Comparison of ENCODE assay signal across 18 cellular contexts in genomic region chr9:105062222-105062850, GRCh38.
DNase-seq lines count a peak whose midpoint lies in the region; ATAC-seq, FAIRE-seq and TF ChIP-seq lines count a peak whose summit lies in the region.
"Had no signal": no experiment of that assay in that cellular context is flagged by ENCODE, and none has a peak within 500 bp of the region (broad histone marks: within the 10 kb centered on the region; RNA-seq: fewer than 3 reads in every experiment).

No MANE protein-coding gene starts in this region.

- H3K36me3 ChIP-seq in keratinocyte (ENCODE audit: control insufficient read depth in 2 of 2, extremely low read depth in 1 of 2, insufficient read depth in 2 of 2, low read length in 2 of 2) (no peaks in the 10 kb centered on the region), thyroid gland (no peaks in the 10 kb centered on the region)
- H3K36me3 ChIP-seq: ovary, upper lobe of left lung had no signal

- peak overlapping the region; percentile 15 for H3K27ac Mint-ChIP-seq in activated CD4-positive, alpha-beta T cell treated with anti-CD3 and anti-CD28 coated beads for 36 hours

- intact Hi-C loops in activated CD4-positive, alpha-beta T cell treated with anti-CD3 and anti-CD28 coated beads for 36 hours (cut with DNase I, micrococcal nuclease) = loop anchor here in 1 of 2 experiments (5.0 kb wide), 1 partner anchor 65 kb away; no protein-coding TSS in a partner anchor
- intact Hi-C loops in thyroid gland (cut with DNase I) (loop anchor here (10.0 kb wide), 1 partner anchor 68 kb away; no protein-coding TSS in a partner anchor), posterior cingulate gyrus (cut with DNase I) (loop anchor here (10.0 kb wide), 1 partner anchor 182 kb away; the partner anchor contains the start of gene SLC44A1)

- POLR2A ChIA-PET in activated CD4-positive, alpha-beta T cell treated with anti-CD3 and anti-CD28 coated beads for 36 hours (lab: Charles Lee) = no interaction called here

- TF ChIP-seq CTCF in keratinocyte (optimal IDR thresholded peaks at IDR 0.05 in 1 of 3, IDR thresholded peaks at IDR 0.05 in 1 of 3, conservative IDR thresholded peaks at IDR 0.05 in 1 of 3; ENCODE audit: extremely low read depth in 1 of 3, insufficient read depth in 2 of 3, low read length in 3 of 3) (no peak), thyroid gland (IDR thresholded peaks at IDR 0.05) (no peak)

- no peaks in the 10 kb centered on the region for H3K9me1 ChIP-seq in keratinocyte (ENCODE audit: control insufficient read depth, extremely low read depth, insufficient read depth, low read length)

- H3K36me3 Mint-ChIP-seq in activated CD4-positive, alpha-beta T cell treated with anti-CD3 and anti-CD28 coated beads for 36 hours (ENCODE audit: low read depth) = no peaks in the 10 kb centered on the region

- H3K27me3 ChIP-seq in keratinocyte (ENCODE audit: control insufficient read depth, extremely low read depth, insufficient read depth, low read length) = no peaks in the 10 kb centered on the region
- H3K27me3 ChIP-seq in thyroid gland = no peaks in the 10 kb centered on the region
- H3K27me3 ChIP-seq: ovary, upper lobe of left lung had no signal

- no peak overlapping the region for H3K9ac ChIP-seq in keratinocyte (ENCODE audit: control insufficient read depth, extremely low read depth, insufficient read depth, low read length)

- peaks cover 16% of the 10 kb centered on the region for H3K4me1 Mint-ChIP-seq in activated CD4-positive, alpha-beta T cell treated with anti-CD3 and anti-CD28 coated beads for 36 hours

- H4K20me1 ChIP-seq in keratinocyte (ENCODE audit: control insufficient read depth, extremely low read depth, insufficient read depth, low read length) = no peaks in the 10 kb centered on the region

- dilution Hi-C loops in keratinocyte (cut with MboI; ENCODE audit: extremely low pct_ligation_motif_present, low sequenced_read_pairs) = no loop called here

- H3K4me3 ChIP-seq in keratinocyte (ENCODE audit: control insufficient read depth in 2 of 3, extremely low read depth in 1 of 3, insufficient read depth in 2 of 3, low read depth in 1 of 3, low read length in 3 of 3) (no peak overlapping the region), thyroid gland (replicated peaks in 1 of 3) (no peak overlapping the region)
- H3K4me3 ChIP-seq: coronary artery, K562, ovary, upper lobe of left lung had no signal

- no peaks in the 10 kb centered on the region for H3K9me3 ChIP-seq in keratinocyte (ENCODE audit: control insufficient read depth, low read depth, low read length)
- no peaks in the 10 kb centered on the region for H3K9me3 ChIP-seq in thyroid gland
- H3K9me3 ChIP-seq: ovary, upper lobe of left lung had no signal

- H3K9me3 Mint-ChIP-seq in activated CD4-positive, alpha-beta T cell treated with anti-CD3 and anti-CD28 coated beads for 36 hours (ENCODE audit: low read depth) = peaks cover 3% of the 10 kb centered on the region

- no peak overlapping the region for H3K4me2 ChIP-seq in keratinocyte (ENCODE audit: control insufficient read depth, extremely low read depth, insufficient read depth, low read depth, low read length)

- WGBS in thyroid gland, 2 donors = 73 to 75% methylated on average over 6 to 7 of the region's 7 CpGs

- no peak for TF ChIP-seq POLR2A in thyroid gland (IDR thresholded peaks at IDR 0.05)

- no peak for ATAC-seq in activated CD4-positive, alpha-beta T cell treated with anti-CD3 and anti-CD28 coated beads for 36 hours
- ATAC-seq in GM21825 (IDR thresholded peaks at IDR 0.05; ENCODE audit: unreplicated experiment) = no peak
- ATAC-seq: K562 had no signal

- H3K79me2 ChIP-seq in keratinocyte (ENCODE audit: control insufficient read depth, insufficient read depth, low read length) = no peaks in the 10 kb centered on the region

- H3K4me1 ChIP-seq in keratinocyte (ENCODE audit: control insufficient read depth, extremely low read depth, insufficient read depth, low read length) (peaks cover 30% of the 10 kb centered on the region), thyroid gland (peaks cover 16 to 40% of the 10 kb centered on the region in 2 donors)

- no peak overlapping the region for H2AFZ ChIP-seq in keratinocyte (ENCODE audit: control insufficient read depth, low read length)

- no peaks in the 10 kb centered on the region for H3K27me3 Mint-ChIP-seq in activated CD4-positive, alpha-beta T cell treated with anti-CD3 and anti-CD28 coated beads for 36 hours

- CTCF ChIA-PET in activated CD4-positive, alpha-beta T cell treated with anti-CD3 and anti-CD28 coated beads for 36 hours (lab: Charles Lee) = interaction anchor here (0.6 kb wide), 1 partner anchor 87 kb away, joined by 4 read pairs; no protein-coding TSS in a partner anchor

- no peak for DNase-seq in activated CD4-positive, alpha-beta T cell treated with anti-CD3 and anti-CD28 coated beads for 36 hours
- DNase-seq in activated CD4-positive, alpha-beta T cell treated with anti-CD3 and anti-CD28 coated beads for 1 hour = no peak
- DNase-seq in NCI-H524 (lab: John Stamatoyannopoulos, UW) (peak; percentile 89 to 95), keratinocyte (ENCODE audit: low read depth, low spot score) (no peak), thyroid gland (peak; percentile 65 to 76), iPS-NIHi11 (ENCODE audit: low spot score) (no peak), posterior cingulate gyrus (no peak)
- DNase-seq: activated gamma-delta T cell, Calu3, kidney, NCI-H1436 treated with DMSO at 0.1 percent for 48 hours, ovary, Right ventricle myocardium superior, T-helper 2 cell had no signal

- no peak overlapping the region for H3K4me3 Mint-ChIP-seq in activated CD4-positive, alpha-beta T cell treated with anti-CD3 and anti-CD28 coated beads for 36 hours

- H3K27ac ChIP-seq in keratinocyte (ENCODE audit: control insufficient read depth, insufficient read depth, low read length) (peak overlapping the region; percentile 7), thyroid gland (no peak overlapping the region)
- H3K27ac ChIP-seq: ovary had no signal

- FAIRE-seq in keratinocyte (lab: Jason Lieb, UNC) = no peak
- FAIRE-seq: K562, kidney had no signal

Comparison
In these comparisons a context has a peak if more than half of its experiments do, and no peak if none do; other contexts are left out.
1. DNase-seq: peak in NCI-H524 (2 of 2) and thyroid gland (2 of 2); none in activated CD4-positive, alpha-beta T cell treated with anti-CD3 and anti-CD28 coated beads for 36 hours (single experiment), activated CD4-positive, alpha-beta T cell treated with anti-CD3 and anti-CD28 coated beads for 1 hour (single experiment), keratinocyte (single experiment), iPS-NIHi11 (single experiment) and posterior cingulate gyrus (0 of 10).